Comparison of ENCODE assay signal across 8 cellular contexts in the genomic region with DNA sequence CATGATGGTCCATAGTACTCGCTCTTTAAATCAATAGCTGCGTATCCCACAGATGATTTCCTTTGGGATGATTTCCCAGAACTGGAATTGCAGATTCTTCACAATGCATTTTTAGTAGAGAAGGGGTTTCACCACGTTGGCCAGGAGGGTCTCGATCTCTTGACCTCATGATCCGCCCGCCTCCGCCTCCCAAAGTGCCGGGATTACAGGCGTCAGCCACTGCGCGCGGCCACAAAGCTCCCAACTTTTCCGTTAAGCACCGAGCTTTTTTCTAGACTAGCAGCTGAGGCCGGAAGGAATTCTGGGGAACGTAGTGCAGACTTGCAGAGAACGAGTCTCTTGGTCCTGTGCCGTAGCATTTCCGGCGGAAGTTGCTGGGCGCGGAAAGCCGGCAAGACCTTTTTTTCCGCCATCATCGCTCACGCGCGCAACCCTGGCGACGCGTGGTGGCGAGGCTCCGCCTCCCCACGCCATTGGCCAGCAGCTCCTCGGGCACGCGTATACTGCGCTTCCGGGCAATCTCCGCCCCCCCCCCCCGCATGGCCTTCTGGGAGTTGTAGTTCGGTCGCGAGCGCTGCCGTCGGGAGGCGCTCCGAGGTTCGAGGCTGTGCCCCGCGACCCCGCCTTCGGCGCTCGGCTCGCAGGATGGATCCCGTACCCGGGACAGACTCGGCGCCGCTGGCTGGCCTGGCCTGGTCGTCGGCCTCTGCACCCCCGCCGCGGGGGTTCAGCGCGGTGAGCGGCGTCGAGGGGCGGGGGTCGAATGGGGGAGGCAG. TPM values are rescaled to one million over a fixed set of nuclear protein-coding genes. Genes with fewer than 3 reads are reported as not detected.
DNase-seq lines count a peak whose midpoint lies in the region; ATAC-seq lines count a peak whose summit lies in the region.

A gene (plus strand): TSS at position 557 of the 776 bp plus-strand sequence. CDS start 89 bp downstream, at position 646.

- in situ Hi-C loops in ACHN (cut with HindIII; ENCODE audit: low pct_ligation_motif_present, low pct_unique_long_range_greater_than_20kb, low sequenced_read_pairs), result no loop called here

- DNase-seq in ACHN, result peak; percentile 98
- peak; percentile 94 for DNase-seq in NCI-H345 treated with DMSO at 0.1 percent for 48 hours (lab: John Stamatoyannopoulos, UW; ENCODE audit: unreplicated experiment)
- DNase-seq in activated CD4-positive, CD25-positive, alpha-beta regulatory T cell (lab: John Stamatoyannopoulos, UW), result peak; percentile 86 to 95 (median 90)
- DNase-seq in central memory CD4-positive, alpha-beta T cell, result peak; percentile 96
- peak; percentile 94 to 96 (median 96) for DNase-seq in immature natural killer cell
- peak; percentile 99 for DNase-seq in smooth muscle cell of the brain vasculature (ENCODE audit: low read depth, low spot score)

- peak within 1 kb of the TSS; percentile 91 to 97 (median 96) for H3K4me3 Mint-ChIP-seq in immature natural killer cell

- ATAC-seq in GM18907 (IDR thresholded peaks at IDR 0.05; ENCODE audit: unreplicated experiment) (peak; percentile 84), HG03196 (IDR thresholded peaks at IDR 0.05; ENCODE audit: unreplicated experiment) (peak; percentile 83)

- peaks cover 4 to 10% (median 4%) of the 10 kb centered on the region in 3 donors for H3K36me3 Mint-ChIP-seq in immature natural killer cell

- H3K4me1 Mint-ChIP-seq in immature natural killer cell, result peaks cover 17 to 22% of the 10 kb centered on the region in 2 donors

- H3K27me3 Mint-ChIP-seq in immature natural killer cell (ENCODE audit: low read depth in 3 of 3), result peaks cover 0 to 9% (median 2%) of the 10 kb centered on the region in 3 donors

- peak within 1 kb of the TSS; percentile 89 to 97 (median 94) for H3K27ac Mint-ChIP-seq in immature natural killer cell

- no peaks in the 10 kb centered on the region for H3K9me3 Mint-ChIP-seq in immature natural killer cell

RNA-seq across cellular contexts. Expression of the gene that starts here (rescaled TPM):
- polyA plus RNA-seq in immature natural killer cell, result 10 to 100 TPM; 35.8 to 43.6 (median 36.3) TPM

Comparison
In these comparisons a context has a peak if more than half of its experiments do, and no peak if none do; other contexts are left out.
1. Peak in every context shown above with its lines: DNase-seq and ATAC-seq.